Comparison of ENCODE assay signal across 15 cellular contexts in the genomic region with DNA sequence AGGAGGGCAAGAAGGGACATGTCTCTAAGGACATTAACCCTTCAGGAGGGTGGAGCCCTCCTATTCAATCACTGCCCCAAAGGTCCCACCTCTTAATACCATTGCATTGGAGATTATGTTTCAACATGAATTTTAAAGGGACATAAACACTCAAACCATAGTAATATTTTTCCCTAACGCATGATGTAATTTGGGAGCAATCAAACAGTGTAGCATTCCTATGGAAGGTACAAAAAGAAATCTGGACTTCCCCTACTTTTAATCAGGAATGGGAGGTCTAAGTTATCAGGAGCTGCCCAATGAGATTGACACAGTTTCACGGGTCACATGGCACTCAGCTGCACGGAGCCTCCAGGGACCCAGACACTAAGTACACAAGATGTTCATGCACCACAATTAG.
DNase-seq lines count a peak whose midpoint lies in the region; ATAC-seq and TF ChIP-seq lines count a peak whose summit lies in the region.
"Had no signal": no experiment of that assay in that cellular context is flagged by ENCODE, and none has a peak within 500 bp of the region (broad histone marks: within the 10 kb centered on the region; RNA-seq: fewer than 3 reads in every experiment).

No MANE protein-coding gene starts in this region.

- H2BK5ac ChIP-seq in IMR-90 (ENCODE audit: low read depth, low read length, poor library complexity, severe bottlenecking): no peak overlapping the region

- H4K8ac ChIP-seq in IMR-90 (ENCODE audit: low read depth in 2 of 2, low read length in 2 of 2): no peak overlapping the region

- H3K36me3 ChIP-seq in IMR-90 (ENCODE audit: control insufficient read depth, insufficient read depth, low read length) (no peaks in the 10 kb centered on the region), WERI-Rb-1 (no peaks in the 10 kb centered on the region)
- H3K36me3 ChIP-seq: HAP-1 had no signal

- H3K14ac ChIP-seq in IMR-90 (replicated peaks; ENCODE audit: low read depth, low read length): no peak overlapping the region

- H3K18ac ChIP-seq in IMR-90 (ENCODE audit: low read depth, low read length): no peak overlapping the region

- CTCF ChIA-PET in IMR-90 (lab: Yijun Ruan, JAX): no interaction called here
- CTCF ChIA-PET in activated CD8-positive, alpha-beta memory T cell treated with anti-CD3 and anti-CD28 coated beads, Interleukin-2, amount 10 ng/mL, durations not matched to agents 7 days and 5 days (lab: Charles Lee): no interaction called here

- H3K4me3 ChIP-seq in IMR-90 (ENCODE audit: insufficient read depth, low read depth, low read length) (no peak overlapping the region), WERI-Rb-1 (ENCODE audit: low read depth, low read length) (no peak overlapping the region)
- H3K4me3 ChIP-seq: HAP-1 had no signal

- H3K56ac ChIP-seq in IMR-90 (ENCODE audit: extremely low read depth, insufficient read depth, low read length): no peak overlapping the region

- H4K91ac ChIP-seq in IMR-90 (ENCODE audit: insufficient read depth, low read depth, low read length): no peak overlapping the region

- peak; percentile 66 for DNase-seq in DMS 273 (lab: John Stamatoyannopoulos, UW; ENCODE audit: unreplicated experiment)
- DNase-seq in DMS 273 treated with DMSO at 0.1 percent for 48 hours (lab: John Stamatoyannopoulos, UW): no peak
- DNase-seq in IMR-90: peak; percentile 3
- DNase-seq in WERI-Rb-1: peak; percentile 28
- DNase-seq in glutamatergic neuron: peak; percentile 29
- DNase-seq in activated CD8-positive, alpha-beta memory T cell treated with anti-CD3 and anti-CD28 coated beads, Interleukin-2, amount 10 ng/mL, durations not matched to agents 7 days and 5 days: no peak
- no peak for DNase-seq in NCI-H2196 (lab: John Stamatoyannopoulos, UW; ENCODE audit: unreplicated experiment)
- DNase-seq: CD4-positive, CD25-positive, alpha-beta regulatory T cell; DMS153; DMS79 treated with DMSO at 0.1 percent for 48 hours; EL; HFFc6 had no signal

- BruUV-seq in IMR-90 (replicated peaks; lab: Mats Ljungman, UMichigan): no TSS peak

- no peak overlapping the region for H2AK9ac ChIP-seq in IMR-90 (replicated peaks; ENCODE audit: low read depth, low read length, poor library complexity)

- no peak overlapping the region for H3K27ac ChIP-seq in IMR-90 (ENCODE audit: insufficient read depth, low read length)
- H3K27ac ChIP-seq in WERI-Rb-1: no peak overlapping the region
- H3K27ac ChIP-seq: 22Rv1 had no signal

- H3K27ac Mint-ChIP-seq in glutamatergic neuron (ENCODE audit: unreplicated experiment): peak overlapping the region; percentile 75
- no peak overlapping the region for H3K27ac Mint-ChIP-seq in activated CD8-positive, alpha-beta memory T cell treated with anti-CD3 and anti-CD28 coated beads, Interleukin-2, amount 10 ng/mL, durations not matched to agents 7 days and 5 days
- H3K27ac Mint-ChIP-seq: CD4-positive, CD25-positive, alpha-beta regulatory T cell; HFFc6 had no signal

- POLR2A ChIA-PET in IMR-90 (lab: Charles Lee; ENCODE audit: unreplicated experiment): no interaction called here

- no peak overlapping the region for H2BK15ac ChIP-seq in IMR-90 (ENCODE audit: low read depth, low read length)

- H4K5ac ChIP-seq in IMR-90 (ENCODE audit: low read depth, low read length): no peak overlapping the region

- TF ChIP-seq CTCF in IMR-90 (conservative IDR thresholded peaks at IDR 0.05; ENCODE audit: low read depth, low read length): no peak
- no peak for TF ChIP-seq CTCF in WERI-Rb-1 (IDR thresholded peaks at IDR 0.05; ENCODE audit: low read depth, low read length)
- TF ChIP-seq CTCF in glutamatergic neuron (IDR thresholded peaks at IDR 0.05; ENCODE audit: partially characterized antibody, unreplicated experiment): no peak

- no peak for ATAC-seq in IMR-90 (ENCODE audit: low read depth)
- no peak for ATAC-seq in activated CD8-positive, alpha-beta memory T cell treated with anti-CD3 and anti-CD28 coated beads, Interleukin-2, amount 10 ng/mL, durations not matched to agents 7 days and 5 days
- ATAC-seq in HG03342 (IDR thresholded peaks at IDR 0.05; ENCODE audit: unreplicated experiment): no peak

- H2BK120ac ChIP-seq in IMR-90 (ENCODE audit: low read depth, low read length): no peak overlapping the region

- H4K20me1 ChIP-seq in IMR-90 (ENCODE audit: insufficient read depth, low read length): no peaks in the 10 kb centered on the region

- peaks cover 2% of the 10 kb centered on the region for H3K27me3 Mint-ChIP-seq in glutamatergic neuron (ENCODE audit: unreplicated experiment)
- H3K27me3 Mint-ChIP-seq in activated CD8-positive, alpha-beta memory T cell treated with anti-CD3 and anti-CD28 coated beads, Interleukin-2, amount 10 ng/mL, durations not matched to agents 7 days and 5 days: peaks cover 5% of the 10 kb centered on the region
- H3K27me3 Mint-ChIP-seq: CD4-positive, CD25-positive, alpha-beta regulatory T cell had no signal

- H2AFZ ChIP-seq in IMR-90 (replicated peaks; ENCODE audit: low read length, poor library complexity): no peak overlapping the region

- no peaks in the 10 kb centered on the region for H3K79me1 ChIP-seq in IMR-90 (ENCODE audit: low read depth in 1 of 2, low read length in 2 of 2)

- H2BK20ac ChIP-seq in IMR-90 (ENCODE audit: low read depth, low read length): no peak overlapping the region

- H3K9me3 ChIP-seq in IMR-90 (ENCODE audit: control insufficient read depth, insufficient read depth, low read length): peaks cover 4% of the 10 kb centered on the region
- H3K9me3 ChIP-seq in WERI-Rb-1 (ENCODE audit: severe bottlenecking): peaks cover 12% of the 10 kb centered on the region
- H3K9me3 ChIP-seq: HAP-1 had no signal

- TF ChIP-seq POLR2A in IMR-90 (IDR thresholded peaks at IDR 0.05; ENCODE audit: low read depth, low read length): no peak

- H3K4me1 ChIP-seq in IMR-90 (ENCODE audit: control insufficient read depth, insufficient read depth, low read length): no peaks in the 10 kb centered on the region
- H3K4me1 ChIP-seq: HAP-1 had no signal

- H3K9me3 Mint-ChIP-seq in glutamatergic neuron (ENCODE audit: unreplicated experiment): peaks cover 3% of the 10 kb centered on the region
- H3K9me3 Mint-ChIP-seq in activated CD8-positive, alpha-beta memory T cell treated with anti-CD3 and anti-CD28 coated beads, Interleukin-2, amount 10 ng/mL, durations not matched to agents 7 days and 5 days (ENCODE audit: low read depth): peaks cover 3% of the 10 kb centered on the region
- H3K9me3 Mint-ChIP-seq: HFFc6 had no signal

- no peak for TF ChIP-seq RAD21 in IMR-90 (IDR thresholded peaks at IDR 0.05; ENCODE audit: low read length)

- no peak overlapping the region for H3K9ac ChIP-seq in IMR-90 (ENCODE audit: low read depth, low read length)

- H3K9me1 ChIP-seq in IMR-90 (ENCODE audit: insufficient read depth, low read length): no peaks in the 10 kb centered on the region; the same call in 1 of the 2 replicates

- in situ Hi-C loops in IMR-90 (cut with MboI; ENCODE audit: low sequenced_read_pairs): no loop called here

- dilution Hi-C loops in IMR-90 (cut with HindIII; ENCODE audit: low sequenced_read_pairs, unreplicated experiment): no loop called here

- peak overlapping the region; percentile 22 for H3K4me3 Mint-ChIP-seq in glutamatergic neuron (ENCODE audit: unreplicated experiment)
- H3K4me3 Mint-ChIP-seq in activated CD8-positive, alpha-beta memory T cell treated with anti-CD3 and anti-CD28 coated beads, Interleukin-2, amount 10 ng/mL, durations not matched to agents 7 days and 5 days: no peak overlapping the region
- H3K4me3 Mint-ChIP-seq: CD4-positive, CD25-positive, alpha-beta regulatory T cell; HFFc6 had no signal

- no peak overlapping the region for H3K23ac ChIP-seq in IMR-90 (ENCODE audit: low read depth, low read length)

- no peak overlapping the region for H3K4me2 ChIP-seq in IMR-90 (ENCODE audit: low read depth, low read length)

- H3K4ac ChIP-seq in IMR-90 (ENCODE audit: low read depth, low read length): no peak overlapping the region

- no peaks in the 10 kb centered on the region for H3K36me3 Mint-ChIP-seq in glutamatergic neuron (ENCODE audit: unreplicated experiment)
- H3K36me3 Mint-ChIP-seq in activated CD8-positive, alpha-beta memory T cell treated with anti-CD3 and anti-CD28 coated beads, Interleukin-2, amount 10 ng/mL, durations not matched to agents 7 days and 5 days: peaks cover 6% of the 10 kb centered on the region
- H3K36me3 Mint-ChIP-seq: CD4-positive, CD25-positive, alpha-beta regulatory T cell had no signal

- H3K4me1 Mint-ChIP-seq in glutamatergic neuron (ENCODE audit: low read depth, unreplicated experiment): peaks cover 26% of the 10 kb centered on the region
- H3K4me1 Mint-ChIP-seq in activated CD8-positive, alpha-beta memory T cell treated with anti-CD3 and anti-CD28 coated beads, Interleukin-2, amount 10 ng/mL, durations not matched to agents 7 days and 5 days: peaks cover 15% of the 10 kb centered on the region

- H2AK5ac ChIP-seq in IMR-90 (ENCODE audit: low read depth, low read length): no peak overlapping the region

- H3K27me3 ChIP-seq in IMR-90 (ENCODE audit: control insufficient read depth, insufficient read depth, low read length) (peaks cover 5% of the 10 kb centered on the region), WERI-Rb-1 (ENCODE audit: insufficient read depth, low read depth, severe bottlenecking) (no peaks in the 10 kb centered on the region)

- intact Hi-C loops in IMR-90 (cut with micrococcal nuclease): no loop called here

- no CpG with 5 or more reads among the region's 3 CpGs for WGBS in IMR-90 (ENCODE audit: extremely low coverage in 2 of 2, insufficient read length in 1 of 2), 2 experiments

TF ChIP-seq in IMR-90, 13 proteins besides CTCF, POLR2A, EP300 and RAD21:
- TF ChIP-seq MAZ (IDR thresholded peaks at IDR 0.05; ENCODE audit: borderline replicate concordance, low read depth, low read length): no peak

Comparison
In these comparisons a context has a peak if more than half of its experiments do, and no peak if none do; other contexts are left out.
1. DNase-seq: peak in DMS 273 (single experiment), IMR-90 (single experiment), WERI-Rb-1 (single experiment) and glutamatergic neuron (single experiment); none in DMS 273 treated with DMSO at 0.1 percent for 48 hours (single experiment), activated CD8-positive, alpha-beta memory T cell treated with anti-CD3 and anti-CD28 coated beads, Interleukin-2, amount 10 ng/mL, durations not matched to agents 7 days and 5 days (single experiment) and NCI-H2196 (single experiment).